Comparison of ENCODE assay signal across 10 cellular contexts in the genomic region with DNA sequence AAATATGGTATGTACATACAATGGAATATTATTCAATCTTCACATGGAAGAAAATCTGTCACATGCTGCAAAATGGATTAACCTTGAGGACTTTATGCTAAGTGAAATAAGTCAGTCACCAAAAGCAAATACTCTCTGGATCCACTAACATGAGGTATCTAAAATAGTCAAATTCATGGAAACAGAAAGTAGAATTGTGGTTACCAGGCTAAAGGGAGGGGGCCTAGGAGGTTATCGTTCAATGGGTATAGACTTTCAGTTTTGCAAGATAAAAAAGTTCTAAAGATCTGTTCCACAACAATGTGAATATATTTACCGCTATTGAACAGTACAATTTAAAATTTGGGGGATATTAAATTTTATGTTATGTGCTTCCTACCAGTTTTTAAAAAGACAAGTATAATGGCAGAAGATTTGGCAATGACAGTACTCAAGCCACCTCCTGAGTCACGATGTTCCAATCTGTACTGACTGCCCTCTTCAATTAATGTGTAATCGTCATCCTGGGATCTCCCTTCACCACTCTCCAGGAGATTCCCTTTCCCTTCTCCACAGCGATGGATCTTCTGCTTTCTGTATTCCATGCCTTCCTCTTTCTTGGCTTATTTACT. TPM values are rescaled to one million over a fixed set of nuclear protein-coding genes. Genes with fewer than 3 reads are reported as not detected.
DNase-seq lines count a peak whose midpoint lies in the region; ATAC-seq and TF ChIP-seq lines count a peak whose summit lies in the region.
"Had no signal": no experiment of that assay in that cellular context is flagged by ENCODE, and none has a peak within 500 bp of the region (broad histone marks: within the 10 kb centered on the region; RNA-seq: fewer than 3 reads in every experiment).

No MANE protein-coding gene starts in this region.

- H3K4me2 ChIP-seq in KMS-11: peak overlapping the region; percentile 57
- H3K4me2 ChIP-seq: smooth muscle cell had no signal

- H3K27ac ChIP-seq in KMS-11: no peak overlapping the region

- H4K20me1 ChIP-seq in KMS-11 (ENCODE audit: insufficient read depth): no peaks in the 10 kb centered on the region

- 0 out of 2 replicates have a peak overlapping the region, but pooled peaks have one; percentile 7 for H2AFZ ChIP-seq in KMS-11 (ENCODE audit: low read depth)

- DNase-seq in mucosa of descending colon (no peak), activated gamma-delta T cell treated with Interleukin-2 at 50 U/mL for 16 hours (no peak), HAP-1 (ENCODE audit: low spot score in 2 of 2) (no peak), NCI-H748 treated with DMSO at 0.1 percent for 48 hours (lab: John Stamatoyannopoulos, UW) (no peak)
- DNase-seq: Karpas-422, NCI-H2227 treated with DMSO at 0.1 percent for 48 hours had no signal

- ATAC-seq in GM18517 (IDR thresholded peaks at IDR 0.05; ENCODE audit: unreplicated experiment) (peak; percentile 50), GM21825 (IDR thresholded peaks at IDR 0.05; ENCODE audit: unreplicated experiment) (peak; percentile 40), mucosa of descending colon (peak; percentile 29)

- no peaks in the 10 kb centered on the region for H3K79me2 ChIP-seq in KMS-11 (ENCODE audit: insufficient read depth, low read depth)

- H3K36me3 ChIP-seq in KMS-11 (ENCODE audit: insufficient read depth) (no peaks in the 10 kb centered on the region), mucosa of descending colon (ENCODE audit: low read depth) (no peaks in the 10 kb centered on the region), HAP-1 (replicated peaks) (no peaks in the 10 kb centered on the region)

- in situ Hi-C loops in HAP-1 (cut with MboI; ENCODE audit: low sequenced_read_pairs): no loop called here

- no peaks in the 10 kb centered on the region for H3K9me3 ChIP-seq in mucosa of descending colon
- no peaks in the 10 kb centered on the region for H3K9me3 ChIP-seq in HAP-1

- TF ChIP-seq CTCF in KMS-11 (conservative IDR thresholded peaks at IDR 0.05; ENCODE audit: low read depth, low read length): no peak
- TF ChIP-seq CTCF in mucosa of descending colon (IDR thresholded peaks at IDR 0.05): no peak

- no peaks in the 10 kb centered on the region for H3K27me3 ChIP-seq in KMS-11 (ENCODE audit: insufficient read depth, low read depth)
- peaks cover 13% of the 10 kb centered on the region for H3K27me3 ChIP-seq in HAP-1 (ENCODE audit: low read depth)

- intact Hi-C loops in mucosa of descending colon (cut with DNase I, micrococcal nuclease): no loop called here

- no peak overlapping the region for H3K9ac ChIP-seq in KMS-11

- H3K4me3 ChIP-seq in KMS-11 (IDR thresholded peaks at IDR 0.05; ENCODE audit: insufficient read depth, low read depth, low read length): no peak overlapping the region
- H3K4me3 ChIP-seq in mucosa of descending colon: no peak overlapping the region
- H3K4me3 ChIP-seq in HAP-1: no peak overlapping the region
- H3K4me3 ChIP-seq: smooth muscle cell had no signal

- H3K4me1 ChIP-seq in KMS-11 (ENCODE audit: low read depth, poor library complexity, severe bottlenecking) (peaks cover 56% of the 10 kb centered on the region), mucosa of descending colon (ENCODE audit: low read depth) (no peaks in the 10 kb centered on the region), HAP-1 (no peaks in the 10 kb centered on the region)

RNA-seq across cellular contexts. Expression of a gene that starts 32.3 kb away (rescaled TPM):
- 1 to 10 TPM in 1 of 3 donors, under 1 TPM in 1, not detected in 1; 0.53 to 2.2 TPM for total RNA-seq in mucosa of descending colon
